In the genomic region with DNA sequence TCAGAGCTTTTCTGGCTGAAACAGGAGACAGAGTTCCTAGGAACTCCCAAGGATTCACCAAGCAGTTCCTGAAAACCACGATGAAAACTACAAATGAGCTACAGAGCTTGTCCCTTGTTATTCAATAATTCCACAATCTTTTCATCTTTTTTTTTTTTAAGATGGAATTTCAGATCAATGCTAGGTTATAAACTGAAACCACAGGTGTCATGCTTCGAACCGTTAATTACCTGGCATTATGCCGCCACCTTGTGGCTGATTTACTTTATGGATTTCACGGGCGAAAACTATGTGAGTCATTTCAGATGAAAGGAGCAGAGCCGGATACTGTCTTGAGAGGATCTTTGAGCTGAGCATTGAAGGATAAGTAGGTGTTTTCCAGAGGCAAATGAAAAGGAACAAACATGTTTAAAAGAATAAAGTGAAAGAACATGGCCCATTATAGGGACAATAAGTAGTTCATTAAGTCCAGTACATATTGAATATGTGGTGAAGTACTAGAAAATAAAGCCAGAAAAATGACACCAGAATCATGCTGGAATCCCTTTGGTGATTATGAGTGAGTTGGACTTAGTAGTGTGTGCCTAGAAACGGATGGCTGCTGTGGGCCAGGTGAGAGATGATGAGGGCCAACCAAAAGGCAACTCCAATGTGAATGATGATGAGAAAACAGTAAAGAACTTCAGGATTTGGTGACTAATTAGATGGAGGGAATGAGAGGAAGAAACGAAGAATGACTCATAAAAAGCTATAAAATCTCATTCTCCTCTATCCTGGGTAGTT, we compare ENCODE assay signal across 7 cellular contexts.
DNase-seq lines count a peak whose midpoint lies in the region; ATAC-seq and TF ChIP-seq lines count a peak whose summit lies in the region.

No MANE protein-coding gene starts in this region.

- DNase-seq in GM13977 (ENCODE audit: low spot score) (peak; percentile 49), NCI-H2171 treated with DMSO at 0.1 percent for 48 hours (lab: John Stamatoyannopoulos, UW) (peak; percentile 55), T47D (ENCODE audit: low read depth in 1 of 2, low spot score in 1 of 2) (peak; percentile 78 to 92), iris pigment epithelial cell (ENCODE audit: low read depth) (peak; percentile 81)
- peak; percentile 56 to 75 for DNase-seq in stimulated activated CD4-positive, alpha-beta T cell treated with anti-CD3 and anti-CD28 coated beads, Interleukin-15, amount 100 ng/mL, for 48 hours (ENCODE audit: low read depth in 2 of 2)

- in situ Hi-C loops in GM13977 (cut with MboI; ENCODE audit: low pct_unique_long_range_greater_than_20kb, low sequenced_read_pairs, unreplicated experiment), result loop anchor here (10.0 kb wide), 1 partner anchor 556 kb away; no protein-coding TSS in a partner anchor
- in situ Hi-C loops in T47D (cut with HindIII; ENCODE audit: low pct_unique_long_range_greater_than_20kb, low sequenced_read_pairs), result no loop called here

- H3K27ac ChIP-seq in VCaP, result peak overlapping the region; percentile 54; the same call in 1 of the 2 replicates

- ATAC-seq in HG03095 (IDR thresholded peaks at IDR 0.05; ENCODE audit: unreplicated experiment), result peak; percentile 53

- TF ChIP-seq CTCF in GM13977 (IDR thresholded peaks at IDR 0.05; ENCODE audit: extremely low read depth, insufficient read depth, missing control alignments), result peak; percentile 71
- TF ChIP-seq CTCF in VCaP (conservative IDR thresholded peaks at IDR 0.05), result peak; percentile 76

Comparison
In these comparisons a context has a peak if more than half of its experiments do, and no peak if none do; other contexts are left out.
1. Peak in every context shown above with its lines: DNase-seq, ATAC-seq and H3K27ac ChIP-seq.